In the genomic region with DNA sequence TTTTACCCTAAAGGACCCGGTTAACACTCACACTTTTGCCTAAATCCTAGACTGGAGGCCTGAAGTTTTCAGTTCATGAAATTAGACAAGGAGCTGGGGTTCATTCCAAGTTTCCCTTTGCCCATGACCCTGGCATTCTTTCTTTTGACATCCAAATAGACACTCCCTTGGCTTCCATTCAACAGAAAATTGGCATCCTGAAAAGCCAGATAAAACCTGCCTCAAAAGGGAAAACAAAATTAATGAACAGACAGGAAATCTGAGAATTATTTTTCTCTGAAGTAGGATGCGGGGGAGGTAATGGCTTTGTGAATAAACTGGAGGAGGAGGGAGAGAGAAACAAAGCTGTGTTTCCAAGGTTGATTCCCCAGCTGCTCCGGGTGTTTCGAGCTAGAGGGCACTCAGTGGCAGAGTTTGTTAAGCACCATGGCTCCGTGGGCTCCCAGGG, we compare ENCODE assay signal across 1 cellular context.
TF ChIP-seq lines count a peak whose summit lies in the region.

No MANE protein-coding gene starts in this region.

TF ChIP-seq in H1, 55 proteins besides CTCF, POLR2A, EP300 and RAD21:
- TF ChIP-seq HDAC6 (IDR thresholded peaks at IDR 0.05; ENCODE audit: low read depth, low read length) (no peak), SAP30 (IDR thresholded peaks at IDR 0.05; ENCODE audit: insufficient read depth, insufficient replicate concordance, low read length) (no peak), SIRT6 (IDR thresholded peaks at IDR 0.05; ENCODE audit: low read length) (no peak), POU5F1 (IDR thresholded peaks at IDR 0.05; ENCODE audit: low read depth, low read length) (no peak), CHD1 (IDR thresholded peaks at IDR 0.05; ENCODE audit: low read depth, low read length) (no peak), YY1 (IDR thresholded peaks at IDR 0.05; ENCODE audit: low read depth, low read length) (no peak), TAF7 (optimal IDR thresholded peaks at IDR 0.05; ENCODE audit: borderline replicate concordance, low read depth, low read length) (no peak), ZNF274 (IDR thresholded peaks at IDR 0.05; ENCODE audit: borderline replicate concordance, extremely low read depth, low read length) (no peak), BRCA1 (IDR thresholded peaks at IDR 0.05; ENCODE audit: low read depth, low read length) (no peak), ASH2L (IDR thresholded peaks at IDR 0.05; ENCODE audit: low read length) (no peak), BACH1 (IDR thresholded peaks at IDR 0.05; ENCODE audit: low read length) (no peak), CHD2 (IDR thresholded peaks at IDR 0.05; ENCODE audit: low read length) (no peak), KDM1A (IDR thresholded peaks at IDR 0.05; ENCODE audit: borderline replicate concordance, low read length) (no peak), JUND (IDR thresholded peaks at IDR 0.05; ENCODE audit: low read length) (no peak)
- TF ChIP-seq, protein P1, sequence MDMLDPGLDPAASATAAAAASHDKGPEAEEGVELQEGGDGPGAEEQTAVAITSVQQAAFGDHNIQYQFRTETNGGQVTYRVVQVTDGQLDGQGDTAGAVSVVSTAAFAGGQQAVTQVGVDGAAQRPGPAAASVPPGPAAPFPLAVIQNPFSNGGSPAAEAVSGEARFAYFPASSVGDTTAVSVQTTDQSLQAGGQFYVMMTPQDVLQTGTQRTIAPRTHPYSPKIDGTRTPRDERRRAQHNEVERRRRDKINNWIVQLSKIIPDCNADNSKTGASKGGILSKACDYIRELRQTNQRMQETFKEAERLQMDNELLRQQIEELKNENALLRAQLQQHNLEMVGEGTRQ (IDR thresholded peaks at IDR 0.05; ENCODE audit: low read length) = no peak
- TF ChIP-seq, protein P2, sequence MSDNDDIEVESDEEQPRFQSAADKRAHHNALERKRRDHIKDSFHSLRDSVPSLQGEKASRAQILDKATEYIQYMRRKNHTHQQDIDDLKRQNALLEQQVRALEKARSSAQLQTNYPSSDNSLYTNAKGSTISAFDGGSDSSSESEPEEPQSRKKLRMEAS (IDR thresholded peaks at IDR 0.05) = no peak
